8 cellular contexts compared by ENCODE assay signal in genomic region chr19:49593233-49594113, GRCh38. TPM values are rescaled to one million over a fixed set of nuclear protein-coding genes. Genes with fewer than 3 reads are reported as not detected.
A peak's percentile ranks its signal among the peaks of the same experiment; 100 is the strongest.
DNase-seq lines count a peak whose midpoint lies in the region; ATAC-seq and TF ChIP-seq lines count a peak whose summit lies in the region.

No MANE protein-coding gene starts in this region.

- H3K36me3 Mint-ChIP-seq in CD4-positive, alpha-beta T cell (ENCODE audit: low read depth), result peaks cover 48% of the 10 kb centered on the region
- H3K36me3 Mint-ChIP-seq in activated naive CD8-positive, alpha-beta T cell treated with anti-CD3 and anti-CD28 coated beads, Interleukin-2, amount 10 ng/mL, durations not matched to agents 7 days and 5 days, result peaks cover 10% of the 10 kb centered on the region
- peaks cover 6% of the 10 kb centered on the region for H3K36me3 Mint-ChIP-seq in osteocyte (ENCODE audit: unreplicated experiment)

- peak; percentile 84 to 93 (median 90) for DNase-seq in CD4-positive, alpha-beta T cell
- peak; percentile 90 for DNase-seq in activated naive CD8-positive, alpha-beta T cell treated with anti-CD3 and anti-CD28 coated beads, Interleukin-2, amount 10 ng/mL, durations not matched to agents 7 days and 5 days
- DNase-seq in Right ventricle myocardium inferior (ENCODE audit: missing footprints) (peak; percentile 95), osteocyte (ENCODE audit: extremely low spot score, unreplicated experiment) (peak; percentile 96), testis (peak; percentile 96)

- H3K79me2 ChIP-seq in Loucy (ENCODE audit: insufficient read depth, low read length) (peaks cover 51% of the 10 kb centered on the region), SU-DHL-6 (ENCODE audit: insufficient read depth, low read length) (peaks cover 35% of the 10 kb centered on the region)

- H3K9me2 ChIP-seq in Loucy (replicated peaks; ENCODE audit: low read depth, low read length) (no peaks in the 10 kb centered on the region), SU-DHL-6 (replicated peaks; ENCODE audit: insufficient read depth, low read length) (no peaks in the 10 kb centered on the region)

- H3K9me3 Mint-ChIP-seq in CD4-positive, alpha-beta T cell, result no peaks in the 10 kb centered on the region
- no peaks in the 10 kb centered on the region for H3K9me3 Mint-ChIP-seq in activated naive CD8-positive, alpha-beta T cell treated with anti-CD3 and anti-CD28 coated beads, Interleukin-2, amount 10 ng/mL, durations not matched to agents 7 days and 5 days
- H3K9me3 Mint-ChIP-seq in osteocyte (ENCODE audit: unreplicated experiment), result no peaks in the 10 kb centered on the region

- peak overlapping the region; percentile 96 for H3K4me3 Mint-ChIP-seq in CD4-positive, alpha-beta T cell
- H3K4me3 Mint-ChIP-seq in activated naive CD8-positive, alpha-beta T cell treated with anti-CD3 and anti-CD28 coated beads, Interleukin-2, amount 10 ng/mL, durations not matched to agents 7 days and 5 days, result peak overlapping the region; percentile 91
- H3K4me3 Mint-ChIP-seq in osteocyte (ENCODE audit: unreplicated experiment), result peak overlapping the region; percentile 80

- POLR2A ChIA-PET in CD4-positive, alpha-beta T cell (lab: Charles Lee), result interaction anchor here (0.7 to 6.2 kb wide), 11 partner anchors 13 to 97 kb away, joined by 3 to 86 read pairs (median 7); partner anchors contain the start of genes BCL2L12, IRF3, NOSIP and PRMT1
- POLR2A ChIA-PET in activated naive CD8-positive, alpha-beta T cell treated with anti-CD3 and anti-CD28 coated beads, Interleukin-2, amount 10 ng/mL, durations not matched to agents 7 days and 5 days (lab: Charles Lee), result interaction anchor here (0.9 to 5.3 kb wide), 7 partner anchors 14 to 140 kb away, joined by 3 to 68 read pairs (median 3); partner anchors contain the start of genes ALDH16A1, NOSIP, PRMT1 and PRRG2

- CTCF ChIA-PET in CD4-positive, alpha-beta T cell (lab: Charles Lee), result interaction anchor here (0.9 kb wide), 2 partner anchors 13 to 47 kb away, joined by 3 read pairs; partner anchors contain the start of gene NOSIP

- peaks cover 33% of the 10 kb centered on the region; the same call in 1 of the 2 replicates for H3K36me3 ChIP-seq in Loucy (ENCODE audit: insufficient read depth, low read length)
- peaks cover 2% of the 10 kb centered on the region; the same call in 1 of the 2 replicates for H3K36me3 ChIP-seq in SU-DHL-6 (ENCODE audit: low read length)
- no peaks in the 10 kb centered on the region for H3K36me3 ChIP-seq in testis (ENCODE audit: low read depth, missing control alignments)

- no peaks in the 10 kb centered on the region for H3K27me3 ChIP-seq in CD4-positive, alpha-beta T cell (ENCODE audit: control insufficient read depth, insufficient read depth, low read length)
- peaks cover 5% of the 10 kb centered on the region for H3K27me3 ChIP-seq in Loucy (ENCODE audit: insufficient read depth, low read length, poor library complexity, severe bottlenecking)
- no peaks in the 10 kb centered on the region for H3K27me3 ChIP-seq in SU-DHL-6 (ENCODE audit: low read length)
- no peaks in the 10 kb centered on the region for H3K27me3 ChIP-seq in testis

- H3K4me3 ChIP-seq in Loucy (ENCODE audit: low read length, poor library complexity, severe bottlenecking) (peak overlapping the region; percentile 91), SU-DHL-6 (ENCODE audit: insufficient read depth, low read length, poor library complexity, severe bottlenecking) (peak overlapping the region; percentile 99), testis (peak overlapping the region; percentile 24 to 90)

- 4 to 9% methylated on average over 25 to 27 of the region's 27 CpGs for WGBS in testis, 2 donors

- no peaks in the 10 kb centered on the region for H3K9me3 ChIP-seq in CD4-positive, alpha-beta T cell (ENCODE audit: control insufficient read depth, low read length)
- no peaks in the 10 kb centered on the region for H3K9me3 ChIP-seq in Loucy (ENCODE audit: insufficient read depth, low read depth, low read length)
- H3K9me3 ChIP-seq in SU-DHL-6 (ENCODE audit: insufficient read depth, low read length), result no peaks in the 10 kb centered on the region
- H3K9me3 ChIP-seq in testis, result no peaks in the 10 kb centered on the region

- H4K20me1 ChIP-seq in Loucy (ENCODE audit: insufficient read depth, low read length, poor library complexity, severe bottlenecking), result peaks cover 56% of the 10 kb centered on the region
- H4K20me1 ChIP-seq in SU-DHL-6 (ENCODE audit: low read depth, low read length), result no peaks in the 10 kb centered on the region; the same call in 1 of the 2 replicates

- peaks cover 20% of the 10 kb centered on the region for H3K4me1 ChIP-seq in Loucy (ENCODE audit: insufficient read depth, low read length, poor library complexity, severe bottlenecking)
- peaks cover 18% of the 10 kb centered on the region for H3K4me1 ChIP-seq in testis

- TF ChIP-seq POLR2A in testis (IDR thresholded peaks at IDR 0.05), result no peak

- peak overlapping the region; percentile 80 for H3K27ac ChIP-seq in CD4-positive, alpha-beta T cell (ENCODE audit: low read depth, low read length)
- H3K27ac ChIP-seq in SU-DHL-6 (ENCODE audit: low read depth, low read length), result peak overlapping the region; percentile 95
- peak overlapping the region; percentile 65 to 79 for H3K27ac ChIP-seq in testis

- H3K4me2 ChIP-seq in Loucy (ENCODE audit: low read depth, low read length, poor library complexity, severe bottlenecking), result peak overlapping the region; percentile 77
- peak overlapping the region; percentile 67 for H3K4me2 ChIP-seq in SU-DHL-6 (ENCODE audit: low read depth, low read length, poor library complexity, severe bottlenecking)

- H3K27ac Mint-ChIP-seq in CD4-positive, alpha-beta T cell, result peak overlapping the region; percentile 82
- peak overlapping the region; percentile 88 for H3K27ac Mint-ChIP-seq in activated naive CD8-positive, alpha-beta T cell treated with anti-CD3 and anti-CD28 coated beads, Interleukin-2, amount 10 ng/mL, durations not matched to agents 7 days and 5 days
- peak overlapping the region; percentile 84 for H3K27ac Mint-ChIP-seq in osteocyte (ENCODE audit: unreplicated experiment)

- H3K27me3 Mint-ChIP-seq in CD4-positive, alpha-beta T cell, result no peaks in the 10 kb centered on the region
- peaks cover 2% of the 10 kb centered on the region for H3K27me3 Mint-ChIP-seq in activated naive CD8-positive, alpha-beta T cell treated with anti-CD3 and anti-CD28 coated beads, Interleukin-2, amount 10 ng/mL, durations not matched to agents 7 days and 5 days
- no peaks in the 10 kb centered on the region for H3K27me3 Mint-ChIP-seq in osteocyte (ENCODE audit: unreplicated experiment)

- intact Hi-C loops in CD4-positive, alpha-beta T cell (cut with DNase I, micrococcal nuclease), result loop anchor here (1.0 to 2.0 kb wide), 3 partner anchors 45 to 71 kb away; partner anchors contain the start of genes BCL2L12 (in 1 of the 2), IRF3 (in 1 of the 2) and RRAS (in 1 of the 2)
- intact Hi-C loops in Right ventricle myocardium inferior (cut with DNase I), result loop anchor here (5.0 kb wide), 1 partner anchor 79 kb away; no protein-coding TSS in a partner anchor
- intact Hi-C loops in testis (cut with DNase I; ENCODE audit: low total_unique reads), result no loop called here

- no peak for TF ChIP-seq CTCF in CD4-positive, alpha-beta T cell (IDR thresholded peaks at IDR 0.05)
- TF ChIP-seq CTCF in Loucy (conservative IDR thresholded peaks at IDR 0.05; ENCODE audit: low read length), result no peak
- no peak for TF ChIP-seq CTCF in SU-DHL-6 (IDR thresholded peaks at IDR 0.05; ENCODE audit: insufficient read depth, low read length, poor library complexity, severe bottlenecking)
- no peak for TF ChIP-seq CTCF in osteocyte (IDR thresholded peaks at IDR 0.05)
- TF ChIP-seq CTCF in testis (IDR thresholded peaks at IDR 0.05), result no peak

- H3K9ac ChIP-seq in Loucy (ENCODE audit: low read depth, low read length, poor library complexity, severe bottlenecking) (peak overlapping the region; percentile 99), SU-DHL-6 (ENCODE audit: low read length) (peak overlapping the region; percentile 89)

- H2AFZ ChIP-seq in Loucy (ENCODE audit: low read length) (no peak overlapping the region), SU-DHL-6 (ENCODE audit: low read depth, low read length, severe bottlenecking) (no peak overlapping the region)

- peak; percentile 45 for ATAC-seq in CD4-positive, alpha-beta T cell (ENCODE audit: poor library complexity)
- peak; percentile 38 for ATAC-seq in GM21367 (IDR thresholded peaks at IDR 0.05; ENCODE audit: unreplicated experiment)
- peak; percentile 46 for ATAC-seq in activated naive CD8-positive, alpha-beta T cell treated with anti-CD3 and anti-CD28 coated beads, Interleukin-2, amount 10 ng/mL, durations not matched to agents 7 days and 5 days (ENCODE audit: low read depth)
- ATAC-seq in Right ventricle myocardium inferior, result peak; percentile 63

- H3F3A ChIP-seq in Loucy (ENCODE audit: low read depth), result peaks cover 14% of the 10 kb centered on the region; the same call in 1 of the 2 replicates
- peaks cover 31% of the 10 kb centered on the region for H3F3A ChIP-seq in SU-DHL-6 (ENCODE audit: insufficient read depth)

- H3K4me1 Mint-ChIP-seq in CD4-positive, alpha-beta T cell (ENCODE audit: low read depth), result peaks cover 41% of the 10 kb centered on the region
- peaks cover 30% of the 10 kb centered on the region for H3K4me1 Mint-ChIP-seq in activated naive CD8-positive, alpha-beta T cell treated with anti-CD3 and anti-CD28 coated beads, Interleukin-2, amount 10 ng/mL, durations not matched to agents 7 days and 5 days
- H3K4me1 Mint-ChIP-seq in osteocyte (ENCODE audit: unreplicated experiment), result peaks cover 19% of the 10 kb centered on the region

RNA-seq across cellular contexts. Expression of gene PRR12, which starts 2.5 kb away (rescaled TPM):
- total RNA-seq in CD4-positive, alpha-beta T cell, result 10 to 100 TPM; 41.7 to 42.2 TPM
- total RNA-seq in activated naive CD8-positive, alpha-beta T cell treated with anti-CD3 and anti-CD28 coated beads, Interleukin-2, amount 10 ng/mL, durations not matched to agents 7 days and 5 days, result 10 to 100 TPM; 49.7 TPM
- total RNA-seq in Right ventricle myocardium inferior (14.5 TPM), osteocyte (31.6 and 32.9 TPM in 2 replicates), testis (10 to 100 TPM; 32.8 to 33.1 TPM)
- polyA plus RNA-seq in testis (ENCODE audit: insufficient read depth, low read depth, low replicate concordance), result 15.7 TPM

RNA-seq across cellular contexts. Expression of gene PRRG2, which starts 12.4 kb away (rescaled TPM):
- under 1 TPM; 0.49 to 0.78 TPM for total RNA-seq in CD4-positive, alpha-beta T cell
- 1 to 10 TPM; 1.5 to 2.3 TPM for total RNA-seq in activated naive CD8-positive, alpha-beta T cell treated with anti-CD3 and anti-CD28 coated beads, Interleukin-2, amount 10 ng/mL, durations not matched to agents 7 days and 5 days
- total RNA-seq in Right ventricle myocardium inferior, result 0.76 TPM
- total RNA-seq in osteocyte, result 0.32 and 0.52 TPM in 2 replicates
- total RNA-seq in testis, result 1 to 10 TPM in 1 of 2 donors, under 1 TPM in 1; 0.71 to 1.9 TPM
- 3.0 TPM for polyA plus RNA-seq in testis (ENCODE audit: insufficient read depth, low read depth, low replicate concordance)

RNA-seq across cellular contexts. Expression of gene NOSIP, which starts 13.1 kb away (rescaled TPM):
- total RNA-seq in CD4-positive, alpha-beta T cell, result 100 to 1,000 TPM; 202 to 203 TPM
- 100 to 1,000 TPM; 122 to 125 TPM for total RNA-seq in activated naive CD8-positive, alpha-beta T cell treated with anti-CD3 and anti-CD28 coated beads, Interleukin-2, amount 10 ng/mL, durations not matched to agents 7 days and 5 days
- total RNA-seq in Right ventricle myocardium inferior (49.6 TPM), osteocyte (58.7 and 66.2 TPM in 2 replicates), testis (100 to 1,000 TPM; 145 to 151 TPM)
- polyA plus RNA-seq in testis (ENCODE audit: insufficient read depth, low read depth, low replicate concordance), result 241 TPM

RNA-seq across cellular contexts. Expression of gene RRAS, which starts 46.5 kb away (rescaled TPM):
- total RNA-seq in CD4-positive, alpha-beta T cell, result 1 to 10 TPM; 4.2 to 4.7 TPM
- total RNA-seq in activated naive CD8-positive, alpha-beta T cell treated with anti-CD3 and anti-CD28 coated beads, Interleukin-2, amount 10 ng/mL, durations not matched to agents 7 days and 5 days, result 10 to 100 TPM; 12.3 to 14.9 TPM
- total RNA-seq in Right ventricle myocardium inferior (120 TPM), osteocyte (67.4 and 67.7 TPM in 2 replicates), testis (10 to 100 TPM; 39.3 to 41.5 TPM)
- polyA plus RNA-seq in testis (ENCODE audit: insufficient read depth, low read depth, low replicate concordance), result 69.2 TPM

RNA-seq across cellular contexts. Expression of gene SCAF1, which starts 48.5 kb away (rescaled TPM):
- total RNA-seq in CD4-positive, alpha-beta T cell, result 10 to 100 TPM; 30.6 to 34.8 TPM
- total RNA-seq in activated naive CD8-positive, alpha-beta T cell treated with anti-CD3 and anti-CD28 coated beads, Interleukin-2, amount 10 ng/mL, durations not matched to agents 7 days and 5 days, result 10 to 100 TPM; 64.7 to 66.9 TPM
- 42.5 TPM for total RNA-seq in Right ventricle myocardium inferior
- 74.9 and 81.9 TPM in 2 replicates for total RNA-seq in osteocyte
- 10 to 100 TPM; 70.8 to 78.1 TPM for total RNA-seq in testis
- polyA plus RNA-seq in testis (ENCODE audit: insufficient read depth, low read depth, low replicate concordance), result 51.4 TPM

Comparison
In these comparisons a context has a peak if more than half of its experiments do, and no peak if none do; other contexts are left out.
1. Peak in every context shown above with its lines: DNase-seq, ATAC-seq, H3K4me3 ChIP-seq and H3K27ac ChIP-seq.